1 cellular context compared by ENCODE assay signal in genomic region chr6:12119085-12119588, GRCh38.
TF ChIP-seq lines count a peak whose summit lies in the region.

No MANE protein-coding gene starts in this region.

TF ChIP-seq in SK-N-SH, 30 proteins besides CTCF, POLR2A, EP300 and RAD21 (continued from another document):
- TF ChIP-seq REST (IDR thresholded peaks at IDR 0.05; ENCODE audit: low read depth, low read length) (no peak), CHD2 (IDR thresholded peaks at IDR 0.05; ENCODE audit: low read length, partially characterized antibody) (no peak)
